Comparison of ENCODE assay signal across 8 cellular contexts in genomic region chr12:53213348-53213747, GRCh38. TPM values are rescaled to one million over a fixed set of nuclear protein-coding genes. Genes with fewer than 3 reads are reported as not detected.
DNase-seq lines count a peak whose midpoint lies in the region; ATAC-seq and TF ChIP-seq lines count a peak whose summit lies in the region.

No MANE protein-coding gene starts in this region.

- no peaks in the 10 kb centered on the region for H3K9me3 ChIP-seq in CD4-positive, alpha-beta T cell (ENCODE audit: control insufficient read depth, low read length)
- no peaks in the 10 kb centered on the region for H3K9me3 ChIP-seq in liver (ENCODE audit: control insufficient read depth in 4 of 4, low read length in 3 of 4)

- POLR2A ChIA-PET in CD4-positive, alpha-beta T cell (lab: Charles Lee) = interaction anchor here (0.9 to 3.5 kb wide), 13 partner anchors 10 to 132 kb away, joined by 3 to 23 read pairs (median 4); partner anchors contain the start of genes CSAD, ESPL1, MYG1 and PFDN5

- H3K27ac ChIP-seq in CD4-positive, alpha-beta T cell (ENCODE audit: low read depth, low read length) = no peak overlapping the region
- H3K27ac ChIP-seq in liver (ENCODE audit: low read depth in 1 of 2, low read length in 2 of 2) = no peak overlapping the region

- H3K36me3 Mint-ChIP-seq in CD4-positive, alpha-beta T cell (ENCODE audit: low read depth) = peaks cover 68% of the 10 kb centered on the region

- H3K27me3 Mint-ChIP-seq in CD4-positive, alpha-beta T cell = no peaks in the 10 kb centered on the region

- H3K4me3 Mint-ChIP-seq in CD4-positive, alpha-beta T cell = peak overlapping the region; percentile 61

- H3K36me3 ChIP-seq in liver (ENCODE audit: control insufficient read depth in 4 of 4, insufficient read depth in 3 of 4, low read depth in 1 of 4, low read length in 3 of 4) = no peaks in the 10 kb centered on the region

- DNase-seq in CD4-positive, alpha-beta T cell = peak; percentile 76 to 89 (median 80)
- no peak for DNase-seq in HFF-Myc (ENCODE audit: extremely low read depth, low read depth)
- peak; percentile 63 to 80 for DNase-seq in NCI-H524 (lab: John Stamatoyannopoulos, UW)
- DNase-seq in activated CD4-positive, alpha-beta T cell treated with anti-CD3 and anti-CD28 coated beads for 24 hours (ENCODE audit: low read depth in 2 of 2) = peak; percentile 80 to 85
- DNase-seq in cerebellum (ENCODE audit: low spot score) = peak; percentile 85
- peak; percentile 66 to 80 (median 74) for DNase-seq in stimulated activated CD4-positive, alpha-beta T cell treated with anti-CD3 and anti-CD28 coated beads, TNF-alpha, amount 100 ng/mL, for 4 hours (ENCODE audit: low read depth in 3 of 3)

- H3K4me3 ChIP-seq in HFF-Myc (replicated peaks; ENCODE audit: low read depth, low read length) (no peak overlapping the region), liver (ENCODE audit: low read depth in 1 of 3, low read length in 3 of 3) (no peak overlapping the region)

- 9% methylated on average over 14 of the region's 14 CpGs for WGBS in liver

- peak; percentile 75 for ATAC-seq in CD4-positive, alpha-beta T cell (ENCODE audit: poor library complexity)
- no peak for ATAC-seq in GM21367 (IDR thresholded peaks at IDR 0.05; ENCODE audit: unreplicated experiment)

- intact Hi-C loops in CD4-positive, alpha-beta T cell (cut with DNase I, micrococcal nuclease) = loop anchor here (1.0 to 5.0 kb wide), 9 partner anchors 19 to 131 kb away; partner anchors contain the start of genes AAAS (in 1 of the 2), ESPL1 (in 1 of the 2), PFDN5 (in 1 of the 2) and RARG (in 1 of the 2)

- peak; percentile 93 for TF ChIP-seq CTCF in CD4-positive, alpha-beta T cell (IDR thresholded peaks at IDR 0.05)
- TF ChIP-seq CTCF in HFF-Myc (IDR thresholded peaks at IDR 0.05; ENCODE audit: low read depth, low read length, missing control alignments) (peak; percentile 92), liver (IDR thresholded peaks at IDR 0.05; ENCODE audit: low read depth, low read length, missing input control) (peak; percentile 90)

- peak; percentile 97 to 99 for TF ChIP-seq RAD21 in liver (IDR thresholded peaks at IDR 0.05)

- CTCF ChIA-PET in CD4-positive, alpha-beta T cell (lab: Charles Lee) = interaction anchor here (0.5 to 8.3 kb wide), 29 partner anchors 9 to 1895 kb away, joined by 3 to 68 read pairs (median 4); partner anchors contain the start of genes AAAS, ESPL1, MYG1 and PFDN5

- H3K9ac ChIP-seq in liver (ENCODE audit: low read depth in 1 of 2, low read length in 2 of 2) = no peak overlapping the region

- H3K27me3 ChIP-seq in CD4-positive, alpha-beta T cell (ENCODE audit: control insufficient read depth, insufficient read depth, low read length) = no peaks in the 10 kb centered on the region
- H3K27me3 ChIP-seq in liver (ENCODE audit: control insufficient read depth in 4 of 4, insufficient read depth in 4 of 4, low read length in 3 of 4) = no peaks in the 10 kb centered on the region

- peaks cover 0 to 27% (median 0%) of the 10 kb centered on the region in 4 donors for H3K4me1 ChIP-seq in liver (ENCODE audit: control insufficient read depth in 4 of 4, insufficient read depth in 4 of 4, low read length in 3 of 4)

- no peaks in the 10 kb centered on the region for H3K9me3 Mint-ChIP-seq in CD4-positive, alpha-beta T cell

- peak overlapping the region; percentile 64 for H3K27ac Mint-ChIP-seq in CD4-positive, alpha-beta T cell

- peaks cover 68% of the 10 kb centered on the region for H3K4me1 Mint-ChIP-seq in CD4-positive, alpha-beta T cell (ENCODE audit: low read depth)

TF ChIP-seq in liver, 16 proteins besides CTCF, POLR2A, EP300 and RAD21:
- TF ChIP-seq NR2F2 (IDR thresholded peaks at IDR 0.05) (no peak), FOXA1 (IDR thresholded peaks at IDR 0.05) (peak; percentile 7)

RNA-seq across cellular contexts. Expression of gene ITGB7, which starts 6.3 kb away (rescaled TPM):
- total RNA-seq in CD4-positive, alpha-beta T cell = 100 to 1,000 TPM; 166 to 180 TPM
- total RNA-seq in cerebellum = not detected
- 1 to 10 TPM; 1.7 to 1.8 TPM for total RNA-seq in liver
- 1 to 10 TPM; 2.4 TPM for polyA plus RNA-seq in liver

RNA-seq across cellular contexts. Expression of gene RARG, which starts 18.7 kb away (rescaled TPM):
- 10 to 100 TPM; 14.0 to 15.8 TPM for total RNA-seq in CD4-positive, alpha-beta T cell
- total RNA-seq in cerebellum = 2.9 TPM
- 1 to 10 TPM; 2.7 to 3.1 TPM for total RNA-seq in liver
- 1 to 10 TPM; 1.7 to 2.7 TPM for polyA plus RNA-seq in liver

RNA-seq across cellular contexts. Expression of gene CSAD, which starts 32.6 kb away (rescaled TPM):
- 10 to 100 TPM; 56.7 to 57.3 TPM for total RNA-seq in CD4-positive, alpha-beta T cell
- total RNA-seq in cerebellum (27.9 TPM), liver (10 to 100 TPM in 1 of 2 donors, 1 to 10 TPM in 1; 4.4 to 37.1 TPM)
- 10 to 100 TPM; 33.1 to 41.5 TPM for polyA plus RNA-seq in liver

RNA-seq across cellular contexts. Expression of gene ZNF740, which starts 32.8 kb away (rescaled TPM):
- 10 to 100 TPM; 24.4 to 24.7 TPM for total RNA-seq in CD4-positive, alpha-beta T cell
- total RNA-seq in cerebellum (24.6 TPM), liver (10 to 100 TPM in 1 of 2 donors, 1 to 10 TPM in 1; 8.4 to 14.4 TPM)
- polyA plus RNA-seq in liver = 1 to 10 TPM; 1.4 to 4.3 TPM

RNA-seq across cellular contexts. Expression of gene ESPL1, which starts 54.8 kb away (rescaled TPM):
- total RNA-seq in CD4-positive, alpha-beta T cell = under 1 TPM; 0.20 to 0.71 TPM
- total RNA-seq in cerebellum (5.1 TPM), liver (10 to 100 TPM in 1 of 2 donors, 1 to 10 TPM in 1; 3.4 to 19.3 TPM)
- 1 to 10 TPM; 2.8 to 3.9 TPM for polyA plus RNA-seq in liver

Comparison
In these comparisons a context has a peak if more than half of its experiments do, and no peak if none do; other contexts are left out.
1. RNA of gene ITGB7, which starts 6.3 kb away (total RNA-seq): 166 to 180 TPM in CD4-positive, alpha-beta T cell; 1.7 to 1.8 TPM in liver and not detected in cerebellum (single experiment); every median in the first group is over 10 times any median in the second.
2. Peak in every context shown above with its lines, with median percentiles within 50 percentile points of each other: CTCF ChIP-seq.